ENCODE assay signal across 10 cellular contexts in genomic region chr6:2850480-2851150, GRCh38. TPM values are rescaled to one million over a fixed set of nuclear protein-coding genes. Genes with fewer than 3 reads are reported as not detected.
DNase-seq lines count a peak whose midpoint lies in the region; ATAC-seq and TF ChIP-seq lines count a peak whose summit lies in the region.
"Had no signal": no experiment of that assay in that cellular context is flagged by ENCODE, and none has a peak within 500 bp of the region (broad histone marks: within the 10 kb centered on the region; RNA-seq: fewer than 3 reads in every experiment).

No MANE protein-coding gene starts in this region.

- H3K23ac ChIP-seq in neuronal stem cell (ENCODE audit: low read depth, low read length, poor library complexity) = no peak overlapping the region

- no peak overlapping the region for H3K4me2 ChIP-seq in neuronal stem cell (ENCODE audit: insufficient read depth, low read length, poor library complexity, severe bottlenecking)

- no peak overlapping the region for H3K14ac ChIP-seq in neuronal stem cell (ENCODE audit: low read length)

- no peak overlapping the region for H4K91ac ChIP-seq in neuronal stem cell (ENCODE audit: low read depth, low read length, poor library complexity)

- H3K4me1 ChIP-seq in neuronal stem cell (ENCODE audit: control insufficient read depth in 2 of 2, insufficient read depth in 1 of 2, low read depth in 1 of 2, low read length in 2 of 2) = peaks cover 21% of the 10 kb centered on the region in 2 donors

- no peaks in the 10 kb centered on the region for H3K27me3 ChIP-seq in neuronal stem cell (ENCODE audit: control insufficient read depth in 3 of 3, insufficient read depth in 3 of 3, low read depth in 1 of 3, low read length in 3 of 3)
- no peaks in the 10 kb centered on the region for H3K27me3 ChIP-seq in dorsolateral prefrontal cortex
- H3K27me3 ChIP-seq: ovary had no signal

- H3K79me1 ChIP-seq in neuronal stem cell (ENCODE audit: low read depth, low read length) = no peaks in the 10 kb centered on the region

- H2AFZ ChIP-seq in neuronal stem cell (ENCODE audit: low read length) = no peak overlapping the region

- no peaks in the 10 kb centered on the region for H3K36me3 Mint-ChIP-seq in chondrocyte (ENCODE audit: low read depth)
- H3K36me3 Mint-ChIP-seq in T-helper 2 cell treated with Interferon-gamma antibody and Interleukin-4, amounts not matched to agents 5 μg/mL and 100 μg/mL, for 36 hours (ENCODE audit: low read depth) = peaks cover 4% of the 10 kb centered on the region

- peaks cover 36% of the 10 kb centered on the region for H3K4me1 Mint-ChIP-seq in chondrocyte (ENCODE audit: low read depth)
- peaks cover 50% of the 10 kb centered on the region for H3K4me1 Mint-ChIP-seq in T-helper 2 cell treated with Interferon-gamma antibody and Interleukin-4, amounts not matched to agents 5 μg/mL and 100 μg/mL, for 36 hours (ENCODE audit: low read depth)

- H3K4ac ChIP-seq in neuronal stem cell (ENCODE audit: low read length) = no peak overlapping the region

- H3K9me3 ChIP-seq in neuronal stem cell (replicated peaks in 1 of 2; ENCODE audit: control insufficient read depth in 2 of 2, insufficient read depth in 1 of 2, low read depth in 1 of 2, low read length in 2 of 2) = no peaks in the 10 kb centered on the region
- H3K9me3 ChIP-seq: ovary had no signal

- peak overlapping the region; percentile 67 for H3K18ac ChIP-seq in neuronal stem cell (ENCODE audit: low read length)

- H2AK5ac ChIP-seq in neuronal stem cell (ENCODE audit: low read depth, low read length) = no peak overlapping the region

- no peak for ATAC-seq in GM18502 (IDR thresholded peaks at IDR 0.05; ENCODE audit: poor library complexity, unreplicated experiment)

- H4K8ac ChIP-seq in neuronal stem cell (ENCODE audit: low read depth, low read length) = no peak overlapping the region

- H3K27me3 Mint-ChIP-seq in chondrocyte (ENCODE audit: low read depth) = no peaks in the 10 kb centered on the region
- H3K27me3 Mint-ChIP-seq in T-helper 2 cell treated with Interferon-gamma antibody and Interleukin-4, amounts not matched to agents 5 μg/mL and 100 μg/mL, for 36 hours (ENCODE audit: low read depth) = no peaks in the 10 kb centered on the region
- H3K27me3 Mint-ChIP-seq: central memory CD8-positive, alpha-beta T cell had no signal

- H2BK5ac ChIP-seq in neuronal stem cell (ENCODE audit: low read length) = no peak overlapping the region

- H2BK15ac ChIP-seq in neuronal stem cell (ENCODE audit: low read length) = no peak overlapping the region

- peak overlapping the region; percentile 49 for H3K27ac Mint-ChIP-seq in chondrocyte (ENCODE audit: unreplicated experiment)
- no peak overlapping the region for H3K27ac Mint-ChIP-seq in T-helper 2 cell treated with Interferon-gamma antibody and Interleukin-4, amounts not matched to agents 5 μg/mL and 100 μg/mL, for 36 hours

- H3K27ac ChIP-seq in neuronal stem cell (replicated peaks; ENCODE audit: low read length) = no peak overlapping the region
- H3K27ac ChIP-seq in dorsolateral prefrontal cortex = peak overlapping the region in 4 of 59 donors; percentile 2 to 48 (median 25)
- H3K27ac ChIP-seq: ovary had no signal

- no peaks in the 10 kb centered on the region for H3K36me3 ChIP-seq in neuronal stem cell (replicated peaks in 1 of 2; ENCODE audit: control insufficient read depth in 2 of 2, insufficient read depth in 2 of 2, low read length in 2 of 2)
- H3K36me3 ChIP-seq: ovary had no signal

- no peak overlapping the region for H2BK12ac ChIP-seq in neuronal stem cell (ENCODE audit: low read length)

- TF ChIP-seq CTCF in chondrocyte (IDR thresholded peaks at IDR 0.05) (no peak), dorsolateral prefrontal cortex (IDR thresholded peaks at IDR 0.05 in 54 of 56, conservative IDR thresholded peaks at IDR 0.05 in 2 of 56; ENCODE audit: low read depth in 1 of 56, partially characterized antibody in 56 of 56) (no peak)

- H3K4me3 ChIP-seq in neuronal stem cell (ENCODE audit: low read length in 2 of 2) (no peak overlapping the region), dorsolateral prefrontal cortex (no peak overlapping the region)
- H3K4me3 ChIP-seq: ovary had no signal

- no peak overlapping the region for H3K9ac ChIP-seq in neuronal stem cell (ENCODE audit: low read depth, low read length, poor library complexity)

- H2BK120ac ChIP-seq in neuronal stem cell (ENCODE audit: low read depth, low read length) = no peak overlapping the region

- WGBS in neuronal stem cell (ENCODE audit: extremely low coverage in 2 of 2, insufficient read length in 2 of 2, insufficient replicate concordance in 1 of 2), 2 donors = no CpG with 5 or more reads among the region's 5 CpGs

- no peaks in the 10 kb centered on the region for H3K9me3 Mint-ChIP-seq in chondrocyte (ENCODE audit: low read depth)
- H3K9me3 Mint-ChIP-seq in T-helper 2 cell treated with Interferon-gamma antibody and Interleukin-4, amounts not matched to agents 5 μg/mL and 100 μg/mL, for 36 hours = peaks cover 3% of the 10 kb centered on the region
- H3K9me3 Mint-ChIP-seq: central memory CD8-positive, alpha-beta T cell had no signal

- intact Hi-C loops in dorsolateral prefrontal cortex (cut with DNase I) = loop anchor here in 1 of 2 donors (5.0 kb wide), 1 partner anchor 202 kb away; no protein-coding TSS in a partner anchor

- no peak overlapping the region for H3K4me3 Mint-ChIP-seq in chondrocyte (ENCODE audit: unreplicated experiment)
- H3K4me3 Mint-ChIP-seq in T-helper 2 cell treated with Interferon-gamma antibody and Interleukin-4, amounts not matched to agents 5 μg/mL and 100 μg/mL, for 36 hours = no peak overlapping the region
- H3K4me3 Mint-ChIP-seq: central memory CD8-positive, alpha-beta T cell had no signal

- peak; percentile 63 for DNase-seq in Daoy (ENCODE audit: low read depth)
- peak; percentile 58 for DNase-seq in NCI-H460 (ENCODE audit: extremely low read depth, low read depth)
- DNase-seq in chondrocyte (ENCODE audit: low spot score) = no peak
- DNase-seq in neuronal stem cell (ENCODE audit: low spot score) = no peak
- DNase-seq in superior temporal gyrus (ENCODE audit: extremely low spot score) = no peak
- no peak for DNase-seq in T-helper 2 cell treated with Interferon-gamma antibody and Interleukin-4, amounts not matched to agents 5 μg/mL and 100 μg/mL, for 36 hours (ENCODE audit: low spot score)
- DNase-seq in dorsolateral prefrontal cortex = no peak
- DNase-seq: ovary had no signal

RNA-seq across cellular contexts. Expression of gene SERPINB1, which starts 9.0 kb away (rescaled TPM):
- 1.4 and 3.7 TPM in 2 replicates for total RNA-seq in Daoy (2014; rRNA removed; shearing (Covaris generic))
- total RNA-seq in NCI-H460 (2014; rRNA removed; shearing (Covaris generic)) = 225 and 247 TPM in 2 replicates
- 81.5 and 84.6 TPM in 2 replicates for polyA plus RNA-seq in NCI-H460 (2014; cell fraction: nucleus; rRNA removed)
- total RNA-seq in chondrocyte = 9.0 to 9.3 TPM (median 9.1 TPM) in 3 replicates
- polyA plus RNA-seq in neuronal stem cell (2013, experiment 1 of 2) = 13.3 TPM
- 14.7 TPM for polyA plus RNA-seq in neuronal stem cell (2013, experiment 2 of 2)
- 10 to 100 TPM in 86 of 120 experiments, 1 to 10 TPM in 34; 5.2 to 34.5 (median 12.1) TPM for total RNA-seq in dorsolateral prefrontal cortex

RNA-seq across cellular contexts. Expression of gene SERPINB9, which starts 52.5 kb away (rescaled TPM):
- 0.40 and 1.5 TPM in 2 replicates for total RNA-seq in Daoy (2014; rRNA removed; shearing (Covaris generic))
- total RNA-seq in NCI-H460 (2014; rRNA removed; shearing (Covaris generic)) = 72.5 and 73.4 TPM in 2 replicates
- 32.2 and 35.7 TPM in 2 replicates for polyA plus RNA-seq in NCI-H460 (2014; cell fraction: nucleus; rRNA removed)
- total RNA-seq in chondrocyte (0.31 to 0.67 TPM (median 0.62 TPM) in 3 replicates), dorsolateral prefrontal cortex (10 to 100 TPM in 114 of 120 experiments, 1 to 10 TPM in 6; 8.0 to 22.0 (median 14.4) TPM)
- polyA plus RNA-seq in neuronal stem cell (2013, experiment 1 of 2) = 0.96 TPM
- 1.1 TPM for polyA plus RNA-seq in neuronal stem cell (2013, experiment 2 of 2)

Comparison
In these comparisons a context has a peak if more than half of its experiments do, and no peak if none do; other contexts are left out.
1. DNase-seq: peak in Daoy (single experiment) and NCI-H460 (single experiment); none in chondrocyte (single experiment), neuronal stem cell (single experiment), superior temporal gyrus (single experiment), T-helper 2 cell treated with Interferon-gamma antibody and Interleukin-4, amounts not matched to agents 5 μg/mL and 100 μg/mL, for 36 hours (single experiment) and dorsolateral prefrontal cortex (0 of 10).